Comparison of ENCODE assay signal across 12 cellular contexts in the genomic region with DNA sequence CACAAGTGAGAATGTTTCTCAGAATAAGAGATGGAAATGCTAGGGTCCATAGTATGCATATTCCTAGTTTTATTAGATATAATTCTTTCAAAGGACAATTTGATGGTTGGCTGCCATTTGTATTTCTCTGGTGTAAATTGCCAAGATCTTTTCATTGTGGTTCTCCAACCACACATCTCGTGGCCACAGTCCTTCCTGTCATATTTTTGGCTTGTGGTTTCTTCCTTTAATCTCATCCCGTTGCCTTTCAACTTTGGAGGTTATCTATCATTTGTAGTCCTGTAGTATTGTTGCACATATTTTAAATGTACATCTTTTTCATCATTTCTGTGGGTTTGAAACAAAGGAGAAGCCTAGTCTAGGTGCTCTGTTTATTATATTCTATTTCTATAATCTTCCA.
"Had no signal": no experiment of that assay in that cellular context is flagged by ENCODE, and none has a peak within 500 bp of the region (broad histone marks: within the 10 kb centered on the region; RNA-seq: fewer than 3 reads in every experiment).

No MANE protein-coding gene starts in this region.

- H3K27ac ChIP-seq: lower lobe of right lung, right atrium auricular region, tibial nerve had no signal

- DNase-seq: activated CD4-positive, alpha-beta T cell treated with anti-CD3 and anti-CD28 coated beads, Interleukin-2, amount 10 ng/mL, durations not matched to agents 7 days and 5 days; activated CD4-positive, CD25-positive, alpha-beta regulatory T cell; activated CD8-positive, alpha-beta memory T cell treated with anti-CD3 and anti-CD28 coated beads for 24 hours; activated naive CD4-positive, alpha-beta T cell treated with anti-CD3 and anti-CD28 coated beads, Interleukin-2, amount 50 U/mL, for 16 hours; amygdala; immature natural killer cell; lower lobe of right lung; natural killer cell; nucleus accumbens; small intestine had no signal

- H3K4me3 ChIP-seq: lower lobe of right lung, right atrium auricular region, tibial nerve had no signal

- H3K36me3 ChIP-seq: lower lobe of right lung, right atrium auricular region had no signal

- H3K4me1 ChIP-seq: lower lobe of right lung, right atrium auricular region, tibial nerve had no signal

- H3K27me3 ChIP-seq: right atrium auricular region, tibial nerve had no signal

- ATAC-seq: lower lobe of right lung, natural killer cell had no signal
